1 cellular context compared by ENCODE assay signal in the genomic region with DNA sequence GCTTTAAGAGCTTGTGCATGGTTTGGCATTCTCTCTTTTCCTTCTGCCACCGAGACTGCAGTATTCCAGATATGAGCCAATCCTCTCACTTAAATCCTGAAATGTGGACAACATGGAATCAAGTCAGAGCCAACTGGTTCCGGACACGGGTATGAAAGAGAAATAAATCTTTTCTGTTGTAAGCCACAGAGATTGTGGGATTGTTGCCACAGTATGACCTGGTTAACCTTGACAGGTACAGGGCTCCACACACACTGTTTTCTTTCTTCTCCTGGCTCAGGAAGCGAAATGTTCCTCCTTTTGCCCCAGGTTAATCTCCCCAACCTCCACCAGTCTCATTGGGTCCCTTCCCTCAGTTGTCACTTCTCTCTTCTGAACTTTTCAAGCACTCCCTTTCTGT.
TF ChIP-seq lines count a peak whose summit lies in the region.

No MANE protein-coding gene starts in this region.

TF ChIP-seq in GM12878, 131 proteins besides CTCF, POLR2A, EP300 and RAD21:
- TF ChIP-seq, protein P1, sequence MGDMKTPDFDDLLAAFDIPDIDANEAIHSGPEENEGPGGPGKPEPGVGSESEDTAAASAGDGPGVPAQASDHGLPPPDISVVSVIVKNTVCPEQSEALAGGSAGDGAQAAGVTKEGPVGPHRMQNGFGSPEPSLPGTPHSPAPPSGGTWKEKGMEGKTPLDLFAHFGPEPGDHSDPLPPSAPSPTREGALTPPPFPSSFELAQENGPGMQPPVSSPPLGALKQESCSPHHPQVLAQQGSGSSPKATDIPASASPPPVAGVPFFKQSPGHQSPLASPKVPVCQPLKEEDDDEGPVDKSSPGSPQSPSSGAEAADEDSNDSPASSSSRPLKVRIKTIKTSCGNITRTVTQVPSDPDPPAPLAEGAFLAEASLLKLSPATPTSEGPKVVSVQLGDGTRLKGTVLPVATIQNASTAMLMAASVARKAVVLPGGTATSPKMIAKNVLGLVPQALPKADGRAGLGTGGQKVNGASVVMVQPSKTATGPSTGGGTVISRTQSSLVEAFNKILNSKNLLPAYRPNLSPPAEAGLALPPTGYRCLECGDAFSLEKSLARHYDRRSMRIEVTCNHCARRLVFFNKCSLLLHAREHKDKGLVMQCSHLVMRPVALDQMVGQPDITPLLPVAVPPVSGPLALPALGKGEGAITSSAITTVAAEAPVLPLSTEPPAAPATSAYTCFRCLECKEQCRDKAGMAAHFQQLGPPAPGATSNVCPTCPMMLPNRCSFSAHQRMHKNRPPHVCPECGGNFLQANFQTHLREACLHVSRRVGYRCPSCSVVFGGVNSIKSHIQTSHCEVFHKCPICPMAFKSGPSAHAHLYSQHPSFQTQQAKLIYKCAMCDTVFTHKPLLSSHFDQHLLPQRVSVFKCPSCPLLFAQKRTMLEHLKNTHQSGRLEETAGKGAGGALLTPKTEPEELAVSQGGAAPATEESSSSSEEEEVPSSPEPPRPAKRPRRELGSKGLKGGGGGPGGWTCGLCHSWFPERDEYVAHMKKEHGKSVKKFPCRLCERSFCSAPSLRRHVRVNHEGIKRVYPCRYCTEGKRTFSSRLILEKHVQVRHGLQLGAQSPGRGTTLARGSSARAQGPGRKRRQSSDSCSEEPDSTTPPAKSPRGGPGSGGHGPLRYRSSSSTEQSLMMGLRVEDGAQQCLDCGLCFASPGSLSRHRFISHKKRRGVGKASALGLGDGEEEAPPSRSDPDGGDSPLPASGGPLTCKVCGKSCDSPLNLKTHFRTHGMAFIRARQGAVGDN (IDR thresholded peaks at IDR 0.05), result no peak
- TF ChIP-seq YY1 (IDR thresholded peaks at IDR 0.05; ENCODE audit: low read depth, low read length), result no peak
- TF ChIP-seq ETV6 (conservative IDR thresholded peaks at IDR 0.05 in 1 of 2, IDR thresholded peaks at IDR 0.05 in 1 of 2; ENCODE audit: borderline replicate concordance in 1 of 2, low read depth in 1 of 2), result no peak
- TF ChIP-seq, protein P2, sequence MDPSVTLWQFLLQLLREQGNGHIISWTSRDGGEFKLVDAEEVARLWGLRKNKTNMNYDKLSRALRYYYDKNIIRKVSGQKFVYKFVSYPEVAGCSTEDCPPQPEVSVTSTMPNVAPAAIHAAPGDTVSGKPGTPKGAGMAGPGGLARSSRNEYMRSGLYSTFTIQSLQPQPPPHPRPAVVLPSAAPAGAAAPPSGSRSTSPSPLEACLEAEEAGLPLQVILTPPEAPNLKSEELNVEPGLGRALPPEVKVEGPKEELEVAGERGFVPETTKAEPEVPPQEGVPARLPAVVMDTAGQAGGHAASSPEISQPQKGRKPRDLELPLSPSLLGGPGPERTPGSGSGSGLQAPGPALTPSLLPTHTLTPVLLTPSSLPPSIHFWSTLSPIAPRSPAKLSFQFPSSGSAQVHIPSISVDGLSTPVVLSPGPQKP (IDR thresholded peaks at IDR 0.05; ENCODE audit: low read depth, low read length), result no peak
- no peak for TF ChIP-seq MEF2A (IDR thresholded peaks at IDR 0.05; ENCODE audit: insufficient read depth, low read depth, low read length)
